Comparison of ENCODE assay signal across 22 cellular contexts in the genomic region with DNA sequence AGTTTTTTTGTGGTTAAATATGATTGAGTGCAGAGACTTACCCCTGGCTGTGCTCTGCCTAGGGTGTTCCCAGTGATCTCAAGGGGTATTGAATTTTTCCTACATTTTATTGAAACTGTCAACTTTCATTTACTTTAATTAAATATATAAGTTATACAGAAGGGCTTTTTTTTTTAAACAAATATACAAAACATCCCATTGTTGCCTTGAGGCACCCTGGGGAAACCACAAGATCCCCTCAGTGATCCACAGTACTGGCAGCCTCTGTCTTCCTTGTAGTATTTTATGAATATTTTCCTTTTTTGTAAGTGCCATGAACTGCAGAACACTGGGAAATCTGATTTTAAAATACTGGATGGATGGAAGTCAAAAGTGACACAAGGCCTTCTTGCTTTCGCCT.
DNase-seq lines count a peak whose midpoint lies in the region; ATAC-seq and TF ChIP-seq lines count a peak whose summit lies in the region.
"Had no signal": no experiment of that assay in that cellular context is flagged by ENCODE, and none has a peak within 500 bp of the region (broad histone marks: within the 10 kb centered on the region; RNA-seq: fewer than 3 reads in every experiment).

No MANE protein-coding gene starts in this region.

- no peaks in the 10 kb centered on the region for H3K27me3 ChIP-seq in body of pancreas
- H3K27me3 ChIP-seq in right lobe of liver: no peaks in the 10 kb centered on the region
- H3K27me3 ChIP-seq in upper lobe of left lung: no peaks in the 10 kb centered on the region
- H3K27me3 ChIP-seq: BLaER1 treated with 17β-estradiol and CSF1 and Interleukin-3, amounts not matched to agents 10 nM and 100 nM had no signal

- no peak overlapping the region for H3K27ac ChIP-seq in body of pancreas
- H3K27ac ChIP-seq in right lobe of liver: peak overlapping the region; percentile 5 to 54 (median 21)
- no peak overlapping the region for H3K27ac ChIP-seq in upper lobe of left lung
- H3K27ac ChIP-seq: 22Rv1; BLaER1 treated with 17β-estradiol and CSF1 and Interleukin-3, amounts not matched to agents 10 nM and 100 nM had no signal

- no peak overlapping the region for H3K4me3 Mint-ChIP-seq in activated naive CD4-positive, alpha-beta T cell treated with anti-CD3 and anti-CD28 coated beads, Interleukin-2, amount 10 ng/mL, durations not matched to agents 7 days and 5 days
- H3K4me3 Mint-ChIP-seq in activated naive CD4-positive, alpha-beta T cell treated with anti-CD3 and anti-CD28 coated beads for 36 hours: no peak overlapping the region
- H3K4me3 Mint-ChIP-seq in Calu3 (ENCODE audit: low read depth, unreplicated experiment): no peak overlapping the region
- H3K4me3 Mint-ChIP-seq: CD8-positive, alpha-beta T cell; HFFc6 had no signal

- H3K9me3 Mint-ChIP-seq in activated naive CD4-positive, alpha-beta T cell treated with anti-CD3 and anti-CD28 coated beads, Interleukin-2, amount 10 ng/mL, durations not matched to agents 7 days and 5 days: no peaks in the 10 kb centered on the region
- no peaks in the 10 kb centered on the region for H3K9me3 Mint-ChIP-seq in activated naive CD4-positive, alpha-beta T cell treated with anti-CD3 and anti-CD28 coated beads for 36 hours
- no peaks in the 10 kb centered on the region for H3K9me3 Mint-ChIP-seq in Calu3 (ENCODE audit: low read depth, unreplicated experiment)
- H3K9me3 Mint-ChIP-seq: CD8-positive, alpha-beta T cell; HFFc6 had no signal

- H3K4me1 Mint-ChIP-seq in activated naive CD4-positive, alpha-beta T cell treated with anti-CD3 and anti-CD28 coated beads, Interleukin-2, amount 10 ng/mL, durations not matched to agents 7 days and 5 days: no peaks in the 10 kb centered on the region
- H3K4me1 Mint-ChIP-seq in activated naive CD4-positive, alpha-beta T cell treated with anti-CD3 and anti-CD28 coated beads for 36 hours (ENCODE audit: low read depth): no peaks in the 10 kb centered on the region
- H3K4me1 Mint-ChIP-seq in Calu3 (ENCODE audit: low read depth, unreplicated experiment): peaks cover 50% of the 10 kb centered on the region

- no TSS peak for BruUV-seq in Calu3 (replicated peaks; lab: Mats Ljungman, UMichigan)

- H3K36me3 ChIP-seq in body of pancreas (replicated peaks in 1 of 2; ENCODE audit: insufficient read depth in 1 of 2, low read depth in 2 of 2) (no peaks in the 10 kb centered on the region), right lobe of liver (no peaks in the 10 kb centered on the region), upper lobe of left lung (no peaks in the 10 kb centered on the region)
- H3K36me3 ChIP-seq: BLaER1 treated with 17β-estradiol and CSF1 and Interleukin-3, amounts not matched to agents 10 nM and 100 nM had no signal

- no peak overlapping the region for H3K4me3 ChIP-seq in body of pancreas
- H3K4me3 ChIP-seq in right lobe of liver: no peak overlapping the region
- no peak overlapping the region for H3K4me3 ChIP-seq in upper lobe of left lung
- H3K4me3 ChIP-seq: BLaER1 treated with 17β-estradiol and CSF1 and Interleukin-3, amounts not matched to agents 10 nM and 100 nM; K562 had no signal

- no peak for DNase-seq in activated naive CD4-positive, alpha-beta T cell treated with anti-CD3 and anti-CD28 coated beads, Interleukin-2, amount 10 ng/mL, durations not matched to agents 7 days and 5 days
- DNase-seq in activated naive CD4-positive, alpha-beta T cell treated with anti-CD3 and anti-CD28 coated beads for 36 hours: no peak
- DNase-seq in body of pancreas (no peak), right lobe of liver (no peak), upper lobe of left lung (no peak), Calu3 (no peak), H4 (ENCODE audit: low spot score) (no peak), HUDEP-2 (lab: John Stamatoyannopoulos, UW; ENCODE audit: unreplicated experiment in 76 of 76) (no peak)
- DNase-seq: CD8-positive, alpha-beta T cell; GF-D8; H7; HFFc6; MM.1S; NCI-H1048; NCI-H1417 treated with DMSO at 0.1 percent for 48 hours; NCI-H187; NCI-H510A; NCI-H748 treated with DMSO at 0.1 percent for 48 hours had no signal

- intact Hi-C loops in activated naive CD4-positive, alpha-beta T cell treated with anti-CD3 and anti-CD28 coated beads for 36 hours (cut with micrococcal nuclease): no loop called here
- intact Hi-C loops in body of pancreas (cut with DNase I) (no loop called here), right lobe of liver (cut with DNase I) (no loop called here), Calu3 (cut with micrococcal nuclease; ENCODE audit: unreplicated experiment) (no loop called here)

- H3K4me1 ChIP-seq in body of pancreas: peaks cover 14% of the 10 kb centered on the region
- peaks cover 0 to 29% (median 12%) of the 10 kb centered on the region in 4 donors for H3K4me1 ChIP-seq in right lobe of liver
- H3K4me1 ChIP-seq in upper lobe of left lung: no peaks in the 10 kb centered on the region
- H3K4me1 ChIP-seq: BLaER1 treated with 17β-estradiol and CSF1 and Interleukin-3, amounts not matched to agents 10 nM and 100 nM had no signal

- no peaks in the 10 kb centered on the region for H3K36me3 Mint-ChIP-seq in activated naive CD4-positive, alpha-beta T cell treated with anti-CD3 and anti-CD28 coated beads, Interleukin-2, amount 10 ng/mL, durations not matched to agents 7 days and 5 days
- H3K36me3 Mint-ChIP-seq in activated naive CD4-positive, alpha-beta T cell treated with anti-CD3 and anti-CD28 coated beads for 36 hours (ENCODE audit: low read depth): no peaks in the 10 kb centered on the region
- H3K36me3 Mint-ChIP-seq in Calu3 (ENCODE audit: insufficient read depth, unreplicated experiment): peaks cover 8% of the 10 kb centered on the region
- H3K36me3 Mint-ChIP-seq: CD8-positive, alpha-beta T cell had no signal

- 89 to 95% methylated on average over 1 of the region's 1 CpG for WGBS in body of pancreas, 2 donors
- no CpG with 5 or more reads among the region's 1 CpG for WGBS in right lobe of liver (ENCODE audit: insufficient coverage, low coverage, low lambda C conversion rate, missing lambda C conversion rate)
- 82 to 89% methylated on average over 1 of the region's 1 CpG for WGBS in upper lobe of left lung, 2 donors

- CTCF ChIA-PET in activated naive CD4-positive, alpha-beta T cell treated with anti-CD3 and anti-CD28 coated beads, Interleukin-2, amount 10 ng/mL, durations not matched to agents 7 days and 5 days (lab: Charles Lee): no interaction called here
- CTCF ChIA-PET in activated naive CD4-positive, alpha-beta T cell treated with anti-CD3 and anti-CD28 coated beads for 36 hours (lab: Charles Lee): no interaction called here
- CTCF ChIA-PET in Calu3 (lab: Charles Lee): no interaction called here

- no peak for TF ChIP-seq EP300 in upper lobe of left lung (IDR thresholded peaks at IDR 0.05)

- peak overlapping the region; percentile 62 for H3K27ac Mint-ChIP-seq in activated naive CD4-positive, alpha-beta T cell treated with anti-CD3 and anti-CD28 coated beads, Interleukin-2, amount 10 ng/mL, durations not matched to agents 7 days and 5 days
- H3K27ac Mint-ChIP-seq in activated naive CD4-positive, alpha-beta T cell treated with anti-CD3 and anti-CD28 coated beads for 36 hours: no peak overlapping the region
- no peak overlapping the region for H3K27ac Mint-ChIP-seq in Calu3 (ENCODE audit: unreplicated experiment)
- H3K27ac Mint-ChIP-seq: CD8-positive, alpha-beta T cell; HFFc6 had no signal

- no peaks in the 10 kb centered on the region for H3K9me3 ChIP-seq in body of pancreas
- H3K9me3 ChIP-seq in right lobe of liver: no peaks in the 10 kb centered on the region
- H3K9me3 ChIP-seq in upper lobe of left lung: no peaks in the 10 kb centered on the region
- H3K9me3 ChIP-seq: BLaER1 treated with 17β-estradiol and CSF1 and Interleukin-3, amounts not matched to agents 10 nM and 100 nM had no signal

- ATAC-seq in body of pancreas (peak; percentile 2), right lobe of liver (peak in 1 of 4 donors; percentile 4), upper lobe of left lung (ENCODE audit: low FRiP score in 2 of 2) (no peak)
- ATAC-seq: CD8-positive, alpha-beta T cell; K562; Panc1 had no signal

- no peaks in the 10 kb centered on the region for H3K27me3 Mint-ChIP-seq in activated naive CD4-positive, alpha-beta T cell treated with anti-CD3 and anti-CD28 coated beads, Interleukin-2, amount 10 ng/mL, durations not matched to agents 7 days and 5 days
- H3K27me3 Mint-ChIP-seq in activated naive CD4-positive, alpha-beta T cell treated with anti-CD3 and anti-CD28 coated beads for 36 hours (ENCODE audit: low read depth): no peaks in the 10 kb centered on the region
- no peaks in the 10 kb centered on the region for H3K27me3 Mint-ChIP-seq in Calu3 (ENCODE audit: unreplicated experiment)

- TF ChIP-seq POLR2A in body of pancreas (IDR thresholded peaks at IDR 0.05) (no peak), right lobe of liver (IDR thresholded peaks at IDR 0.05) (no peak), upper lobe of left lung (IDR thresholded peaks at IDR 0.05) (no peak)

- TF ChIP-seq CTCF in body of pancreas (IDR thresholded peaks at IDR 0.05) (no peak), right lobe of liver (IDR thresholded peaks at IDR 0.05) (no peak), upper lobe of left lung (IDR thresholded peaks at IDR 0.05) (no peak), Calu3 (IDR thresholded peaks at IDR 0.05; ENCODE audit: unreplicated experiment) (no peak)

Comparison
In these comparisons a context has a peak if more than half of its experiments do, and no peak if none do; other contexts are left out.
1. H3K27ac ChIP-seq: peak in right lobe of liver (3 of 3); none in body of pancreas (0 of 4) and upper lobe of left lung (0 of 4).